Comparison of ENCODE assay signal across 8 cellular contexts in the genomic region with DNA sequence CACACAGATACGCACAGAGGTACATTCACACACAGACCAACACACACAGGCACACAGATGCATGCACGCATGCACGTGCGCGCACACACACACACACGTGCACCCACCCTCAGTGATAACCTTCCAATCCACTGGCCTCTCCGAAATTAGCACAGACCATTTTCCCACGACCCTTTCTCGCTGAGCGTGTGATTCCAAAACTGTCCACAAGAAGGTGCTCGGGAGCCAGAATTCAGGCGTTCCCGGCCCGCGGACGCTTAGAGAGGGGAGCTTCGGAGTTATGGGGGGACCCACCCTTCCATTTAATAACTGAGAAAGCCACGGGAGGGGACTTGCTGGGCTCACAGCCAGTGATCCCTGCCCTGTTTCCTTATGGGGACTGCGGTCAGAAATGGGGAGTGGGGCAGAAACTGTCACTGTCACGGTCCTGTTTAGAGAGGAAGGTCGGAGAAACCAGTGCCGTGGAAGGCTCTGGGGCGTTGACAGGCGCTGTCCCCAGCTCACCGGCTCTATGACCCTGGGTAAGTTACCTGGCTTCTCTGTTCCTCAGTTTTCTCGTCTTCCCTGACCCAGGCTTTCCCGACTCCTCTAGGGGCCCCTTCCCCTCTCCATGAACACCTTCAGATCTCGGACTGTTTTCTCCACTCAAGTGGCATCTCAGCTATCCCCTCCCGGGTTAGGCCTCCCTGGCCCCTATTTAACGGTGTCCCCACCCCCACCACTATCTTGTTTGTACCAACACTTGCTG. TPM values are rescaled to one million over a fixed set of nuclear protein-coding genes. Genes with fewer than 3 reads are reported as not detected.
DNase-seq lines count a peak whose midpoint lies in the region; ATAC-seq, FAIRE-seq and TF ChIP-seq lines count a peak whose summit lies in the region.

No MANE protein-coding gene starts in this region.

- H3K27me3 ChIP-seq in GM23338 (ENCODE audit: insufficient read depth) = peaks cover 7% of the 10 kb centered on the region
- no peaks in the 10 kb centered on the region for H3K27me3 ChIP-seq in right cardiac atrium (ENCODE audit: control insufficient read depth, insufficient read depth)
- H3K27me3 ChIP-seq in rectal smooth muscle tissue (ENCODE audit: control insufficient read depth, insufficient read depth, low read length) = peaks cover 2% of the 10 kb centered on the region

- peaks cover 19% of the 10 kb centered on the region for H3K27me3 Mint-ChIP-seq in GM23338 (ENCODE audit: insufficient read depth, low read depth, poor library complexity)

- ATAC-seq in GM23338 (peak; percentile 79), right cardiac atrium (peak; percentile 68 to 79)

- intact Hi-C loops in right cardiac atrium (cut with DNase I) = loop anchor here in 3 of 4 donors (5.0 to 10.0 kb wide), 5 partner anchors 109 to 399 kb away; no protein-coding TSS in a partner anchor

- H3K4me1 Mint-ChIP-seq in GM23338 = no peaks in the 10 kb centered on the region

- H3K9me3 Mint-ChIP-seq in GM23338 = no peaks in the 10 kb centered on the region

- no peak overlapping the region for H3K27ac Mint-ChIP-seq in GM23338

- no peaks in the 10 kb centered on the region for H4K20me1 ChIP-seq in GM23338 (replicated peaks; ENCODE audit: insufficient read depth)

- H2AFZ ChIP-seq in GM23338 = peak overlapping the region; percentile 93

- peak; percentile 91 for FAIRE-seq in urothelium cell line (lab: Jason Lieb, UNC)

- H3K79me2 ChIP-seq in GM23338 (replicated peaks; ENCODE audit: insufficient read depth) = no peaks in the 10 kb centered on the region

- H3K36me3 ChIP-seq in GM23338 (ENCODE audit: insufficient read depth) = no peaks in the 10 kb centered on the region
- H3K36me3 ChIP-seq in rectal smooth muscle tissue (ENCODE audit: control insufficient read depth, insufficient read depth, low read length) = no peaks in the 10 kb centered on the region

- no peak overlapping the region for H3K27ac ChIP-seq in GM23338 (ENCODE audit: low read depth)
- peak overlapping the region; percentile 27 for H3K27ac ChIP-seq in right cardiac atrium (ENCODE audit: low read length)
- no peak overlapping the region for H3K27ac ChIP-seq in rectal smooth muscle tissue (ENCODE audit: low read depth, low read length)

- H3K9me3 ChIP-seq in right cardiac atrium (ENCODE audit: control insufficient read depth, low read length) = no peaks in the 10 kb centered on the region

- 0 out of 2 replicates have a peak, but pooled peaks cover 3% of the 10 kb centered on the region for H3K4me1 ChIP-seq in GM23338 (ENCODE audit: insufficient read depth)
- H3K4me1 ChIP-seq in right cardiac atrium (ENCODE audit: control insufficient read depth, insufficient read depth, low read length) = no peaks in the 10 kb centered on the region
- no peaks in the 10 kb centered on the region for H3K4me1 ChIP-seq in rectal smooth muscle tissue (ENCODE audit: control insufficient read depth, insufficient read depth, low read length)

- H3K9ac ChIP-seq in rectal smooth muscle tissue (ENCODE audit: low read length) = no peak overlapping the region

- 3% methylated on average over 30 of the region's 30 CpGs for WGBS in right cardiac atrium

- H3K4me3 Mint-ChIP-seq in GM23338 = peak overlapping the region; percentile 80

- no peaks in the 10 kb centered on the region for H3K36me3 Mint-ChIP-seq in GM23338 (ENCODE audit: low read depth)

- TF ChIP-seq CTCF in GM23338 (conservative IDR thresholded peaks at IDR 0.05; ENCODE audit: low read depth in 2 of 2) = peak; percentile 78 to 82
- TF ChIP-seq CTCF in LNCaP clone FGC (IDR thresholded peaks at IDR 0.05; ENCODE audit: control insufficient read depth, extremely low read depth, insufficient read depth) = peak; percentile 73

- H3K4me2 ChIP-seq in GM23338 = peak overlapping the region; percentile 99

- H3K9me2 ChIP-seq in GM23338 (ENCODE audit: insufficient read depth) = 0 out of 2 replicates have a peak, but pooled peaks cover 5% of the 10 kb centered on the region

- DNase-seq in ELR (ENCODE audit: low read depth) = peak; percentile 65
- DNase-seq in GM23338 (ENCODE audit: low spot score) = peak; percentile 86
- no peak for DNase-seq in LNCaP clone FGC (ENCODE audit: low read depth)
- DNase-seq in T follicular helper cell (ENCODE audit: low read depth) = peak; percentile 58
- peak; percentile 39 for DNase-seq in amniotic epithelial cell (ENCODE audit: low read depth)
- peak; percentile 58 to 84 (median 84) for DNase-seq in right cardiac atrium
- peak; percentile 71 for DNase-seq in urothelium cell line (ENCODE audit: low spot score)

- H3K4me3 ChIP-seq in GM23338 (peak overlapping the region; percentile 82), LNCaP clone FGC (ENCODE audit: low read depth, low read length) (peak overlapping the region; percentile 51), right cardiac atrium (ENCODE audit: low read length) (peak overlapping the region; percentile 43), rectal smooth muscle tissue (ENCODE audit: low read length) (peak overlapping the region; percentile 69)

- no peaks in the 10 kb centered on the region for H3F3A ChIP-seq in GM23338 (replicated peaks; ENCODE audit: low read depth)

TF ChIP-seq in GM23338, 12 proteins besides CTCF, POLR2A, EP300 and RAD21 (continues in another document):
- TF ChIP-seq POLR2AphosphoS5 (IDR thresholded peaks at IDR 0.05; ENCODE audit: low read depth) = no peak
- TF ChIP-seq, protein P1, sequence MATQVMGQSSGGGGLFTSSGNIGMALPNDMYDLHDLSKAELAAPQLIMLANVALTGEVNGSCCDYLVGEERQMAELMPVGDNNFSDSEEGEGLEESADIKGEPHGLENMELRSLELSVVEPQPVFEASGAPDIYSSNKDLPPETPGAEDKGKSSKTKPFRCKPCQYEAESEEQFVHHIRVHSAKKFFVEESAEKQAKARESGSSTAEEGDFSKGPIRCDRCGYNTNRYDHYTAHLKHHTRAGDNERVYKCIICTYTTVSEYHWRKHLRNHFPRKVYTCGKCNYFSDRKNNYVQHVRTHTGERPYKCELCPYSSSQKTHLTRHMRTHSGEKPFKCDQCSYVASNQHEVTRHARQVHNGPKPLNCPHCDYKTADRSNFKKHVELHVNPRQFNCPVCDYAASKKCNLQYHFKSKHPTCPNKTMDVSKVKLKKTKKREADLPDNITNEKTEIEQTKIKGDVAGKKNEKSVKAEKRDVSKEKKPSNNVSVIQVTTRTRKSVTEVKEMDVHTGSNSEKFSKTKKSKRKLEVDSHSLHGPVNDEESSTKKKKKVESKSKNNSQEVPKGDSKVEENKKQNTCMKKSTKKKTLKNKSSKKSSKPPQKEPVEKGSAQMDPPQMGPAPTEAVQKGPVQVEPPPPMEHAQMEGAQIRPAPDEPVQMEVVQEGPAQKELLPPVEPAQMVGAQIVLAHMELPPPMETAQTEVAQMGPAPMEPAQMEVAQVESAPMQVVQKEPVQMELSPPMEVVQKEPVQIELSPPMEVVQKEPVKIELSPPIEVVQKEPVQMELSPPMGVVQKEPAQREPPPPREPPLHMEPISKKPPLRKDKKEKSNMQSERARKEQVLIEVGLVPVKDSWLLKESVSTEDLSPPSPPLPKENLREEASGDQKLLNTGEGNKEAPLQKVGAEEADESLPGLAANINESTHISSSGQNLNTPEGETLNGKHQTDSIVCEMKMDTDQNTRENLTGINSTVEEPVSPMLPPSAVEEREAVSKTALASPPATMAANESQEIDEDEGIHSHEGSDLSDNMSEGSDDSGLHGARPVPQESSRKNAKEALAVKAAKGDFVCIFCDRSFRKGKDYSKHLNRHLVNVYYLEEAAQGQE (IDR thresholded peaks at IDR 0.05; ENCODE audit: unreplicated experiment) = no peak
- no peak for TF ChIP-seq NANOG (IDR thresholded peaks at IDR 0.05; ENCODE audit: borderline replicate concordance)
- TF ChIP-seq JUNB (IDR thresholded peaks at IDR 0.05; ENCODE audit: unreplicated experiment) = no peak
- no peak for TF ChIP-seq EZH2 (IDR thresholded peaks at IDR 0.05; ENCODE audit: low read depth, unreplicated experiment)
- no peak for TF ChIP-seq EZH2phosphoT487 (IDR thresholded peaks at IDR 0.05; ENCODE audit: unreplicated experiment)
- TF ChIP-seq ETS1 (IDR thresholded peaks at IDR 0.05) = no peak
- no peak for TF ChIP-seq CREB1 (CRISPR knock-in tag; IDR thresholded peaks at IDR 0.05; ENCODE audit: low read depth)

RNA-seq across cellular contexts. Expression of gene SLC35C1, which starts 33.6 kb away (rescaled TPM):
- total RNA-seq in GM23338 (2014; rRNA removed; shearing (Covaris generic)) = 6.9 and 11.0 TPM in 2 replicates
- polyA plus RNA-seq in GM23338 (2016; fragmentation: Nextera tagmentation; extraction: Ambion mirVana) (6.8 and 7.7 TPM in 2 replicates), right cardiac atrium (7.3 TPM)
- total RNA-seq in right cardiac atrium = 10 to 100 TPM in 1 of 4 donors, 1 to 10 TPM in 3; 7.6 to 11.4 (median 9.0) TPM
